In the genomic region with DNA sequence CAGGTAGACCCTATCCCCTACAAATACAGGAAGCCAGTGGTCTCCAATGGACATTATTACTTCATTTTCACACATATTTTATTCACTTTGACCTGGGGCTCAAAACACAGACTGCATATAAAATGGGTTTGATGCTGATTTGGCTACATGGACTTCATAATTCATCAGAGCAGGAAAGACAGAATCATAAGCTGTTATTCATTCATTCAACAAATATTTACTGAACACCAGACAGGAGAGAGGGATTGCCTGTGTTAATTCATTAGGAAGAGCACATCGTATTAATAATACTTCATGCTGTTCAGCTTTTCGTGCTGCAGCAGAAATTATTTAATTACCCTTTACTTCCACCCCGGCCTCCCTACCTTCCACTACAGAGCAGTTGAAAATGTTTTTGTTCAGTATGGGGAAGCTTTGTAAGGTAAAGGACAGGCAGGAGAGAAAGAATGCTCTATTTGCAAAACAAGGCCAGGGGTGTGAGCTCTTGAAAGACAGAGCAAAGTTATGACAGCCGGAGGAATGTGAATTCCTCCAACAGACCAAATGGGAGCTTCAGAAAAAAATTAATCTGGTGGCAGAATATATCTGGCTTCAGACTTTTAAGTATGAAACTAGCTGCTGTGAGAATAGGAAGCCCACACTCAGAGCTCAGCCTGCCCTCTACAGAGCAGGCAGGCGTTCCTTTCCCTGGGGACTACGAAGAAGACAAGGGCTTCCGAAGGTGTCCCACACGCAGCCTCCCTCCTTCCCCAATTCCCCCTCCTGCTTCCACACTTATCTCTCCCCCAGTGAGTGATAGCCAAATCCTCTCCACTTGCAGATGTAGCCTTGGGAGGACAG, we compare ENCODE assay signal across 21 cellular contexts. TPM values are rescaled to one million over a fixed set of nuclear protein-coding genes. Genes with fewer than 3 reads are reported as not detected.
DNase-seq lines count a peak whose midpoint lies in the region; ATAC-seq, FAIRE-seq and TF ChIP-seq lines count a peak whose summit lies in the region.
"Had no signal": no experiment of that assay in that cellular context is flagged by ENCODE, and none has a peak within 500 bp of the region (broad histone marks: within the 10 kb centered on the region; RNA-seq: fewer than 3 reads in every experiment).

No MANE protein-coding gene starts in this region.

- CTCF ChIA-PET in K562 (lab: Yijun Ruan, JAX; ENCODE audit: low intra/inter-chr PET ratio): no interaction called here

- ATAC-seq in K562: peak; percentile 25
- ATAC-seq in naive B cell (ENCODE audit: low read depth in 2 of 2): no peak
- ATAC-seq: naive thymus-derived CD8-positive, alpha-beta T cell had no signal

- H2BK12ac ChIP-seq in H9 (ENCODE audit: insufficient read length, low read depth, low read length): no peak overlapping the region

- H3K36me3 Mint-ChIP-seq in H9 (ENCODE audit: insufficient read depth in 1 of 3, low read depth in 3 of 3) (peaks cover 0 to 4% (median 0%) of the 10 kb centered on the region in 3 experiments; a peak in 1 of 7 replicates), naive B cell (peaks cover 12 to 16% of the 10 kb centered on the region in 2 donors)

- peak overlapping the region; percentile 49 for H3K18ac ChIP-seq in H9 (ENCODE audit: insufficient read length, low read depth, low read length)

- H3K9me3 ChIP-seq in DOHH2 (ENCODE audit: control insufficient read depth, insufficient read depth, low read length) (no peaks in the 10 kb centered on the region), H9 (ENCODE audit: control insufficient read depth, low read depth, low read length) (no peaks in the 10 kb centered on the region), K562 (replicated peaks; ENCODE audit: control insufficient read depth, insufficient read depth, low read depth, low read length) (no peaks in the 10 kb centered on the region), kidney (ENCODE audit: control insufficient read depth in 1 of 2, low read length in 2 of 2) (no peaks in the 10 kb centered on the region), small intestine (ENCODE audit: control insufficient read depth, low read depth) (no peaks in the 10 kb centered on the region)
- H3K9me3 ChIP-seq: BE2C, colonic mucosa had no signal

- no peaks in the 10 kb centered on the region; a peak in 1 of 5 replicates for H3K9me3 Mint-ChIP-seq in H9
- no peaks in the 10 kb centered on the region for H3K9me3 Mint-ChIP-seq in naive B cell
- H3K9me3 Mint-ChIP-seq: activated CD4-positive, alpha-beta memory T cell treated with anti-CD3 and anti-CD28 coated beads, Interleukin-2, amount 10 ng/mL, durations not matched to agents 7 days and 5 days; activated naive CD4-positive, alpha-beta T cell treated with anti-CD3 and anti-CD28 coated beads, Interleukin-2, amount 50 U/mL, for 24 hours; naive thymus-derived CD8-positive, alpha-beta T cell; T-helper 1 cell treated with Interleukin-12 subunit alpha and Interleukin-12 subunit beta and Interleukin-4 antibody, amounts not matched to agents 30 μg/mL and 1 μg/mL, for 36 hours had no signal

- no peak for TF ChIP-seq RAD21 in K562 (CRISPR knock-in tag; conservative IDR thresholded peaks at IDR 0.05 in 1 of 2, IDR thresholded peaks at IDR 0.05 in 1 of 2)

- no peak overlapping the region for H2BK120ac ChIP-seq in H9 (ENCODE audit: low read depth, low read length, poor library complexity, severe bottlenecking)

- H2BK15ac ChIP-seq in H9 (ENCODE audit: low read depth, low read length): no peak overlapping the region

- TF ChIP-seq EP300 in K562 (IDR thresholded peaks at IDR 0.05; ENCODE audit: low read length): no peak

- H3K27ac ChIP-seq in DOHH2 (ENCODE audit: low read depth, low read length): no peak overlapping the region
- H3K27ac ChIP-seq in H9 (ENCODE audit: insufficient read length, low read depth, low read length): no peak overlapping the region
- H3K27ac ChIP-seq in K562 (ENCODE audit: extremely low read depth, low read depth, low read length): no peak overlapping the region
- no peak overlapping the region for H3K27ac ChIP-seq in kidney (ENCODE audit: low read depth in 2 of 2, low read length in 2 of 2)
- H3K27ac ChIP-seq in small intestine (ENCODE audit: low read depth in 1 of 2, low read length in 1 of 2): no peak overlapping the region
- H3K27ac ChIP-seq: colonic mucosa, VCaP had no signal

- H4K91ac ChIP-seq in H9 (ENCODE audit: insufficient read length, low read depth, low read length): no peak overlapping the region

- TF ChIP-seq POLR2A in K562 (conservative IDR thresholded peaks at IDR 0.05) (no peak), erythroblast (IDR thresholded peaks at IDR 0.05; ENCODE audit: low read length) (no peak)

- H3K4me2 ChIP-seq in DOHH2 (ENCODE audit: low read length) (peak overlapping the region; percentile 27; the same call in 1 of the 2 replicates), H9 (ENCODE audit: insufficient read depth, insufficient read length, low read length) (no peak overlapping the region), K562 (ENCODE audit: insufficient read depth, low read length) (no peak overlapping the region)

- POLR2A ChIA-PET in K562 (lab: Yijun Ruan, JAX): interaction anchor here (0.5 to 2.4 kb wide), 9 partner anchors 9 to 231 kb away, joined by 3 to 7 read pairs (median 4); no protein-coding TSS in a partner anchor

- H3K36me3 ChIP-seq in DOHH2 (ENCODE audit: control insufficient read depth, low read length) (peaks cover 15% of the 10 kb centered on the region), K562 (ENCODE audit: control insufficient read depth, insufficient read depth, low read length) (no peaks in the 10 kb centered on the region), kidney (ENCODE audit: control insufficient read depth in 1 of 2, insufficient read depth in 2 of 2, low read length in 2 of 2) (no peaks in the 10 kb centered on the region), small intestine (ENCODE audit: control insufficient read depth in 2 of 2, insufficient read depth in 2 of 2, low read length in 2 of 2) (no peaks in the 10 kb centered on the region)
- H3K36me3 ChIP-seq: BE2C, colonic mucosa had no signal

- no peak overlapping the region for H3K23ac ChIP-seq in H9 (ENCODE audit: insufficient read length, low read depth, low read length)

- peaks cover 33% of the 10 kb centered on the region for H3K27me3 Mint-ChIP-seq in H9 (ENCODE audit: low read depth)
- no peaks in the 10 kb centered on the region for H3K27me3 Mint-ChIP-seq in naive B cell
- H3K27me3 Mint-ChIP-seq: activated CD4-positive, alpha-beta memory T cell treated with anti-CD3 and anti-CD28 coated beads, Interleukin-2, amount 10 ng/mL, durations not matched to agents 7 days and 5 days; activated naive CD4-positive, alpha-beta T cell treated with anti-CD3 and anti-CD28 coated beads, Interleukin-2, amount 50 U/mL, for 24 hours; naive thymus-derived CD8-positive, alpha-beta T cell had no signal

- H3K4me1 Mint-ChIP-seq in H9 (peaks cover 71 to 83% of the 10 kb centered on the region in 2 experiments), naive B cell (peaks cover 13 to 30% (median 25%) of the 10 kb centered on the region in 3 donors)

- H3K9me2 ChIP-seq in DOHH2 (replicated peaks; ENCODE audit: control insufficient read depth, low read length): no peaks in the 10 kb centered on the region

- 0 out of 2 replicates have a peak, but pooled peaks cover 3% of the 10 kb centered on the region for H4K20me1 ChIP-seq in DOHH2 (ENCODE audit: control insufficient read depth, insufficient read depth, low read depth, low read length)
- no peaks in the 10 kb centered on the region for H4K20me1 ChIP-seq in H9 (ENCODE audit: control insufficient read depth, insufficient read depth, insufficient read length)
- no peaks in the 10 kb centered on the region for H4K20me1 ChIP-seq in K562 (replicated peaks; ENCODE audit: control insufficient read depth, insufficient read depth, low read length)

- H3K4me3 Mint-ChIP-seq in H9: peak overlapping the region in 1 of 2 experiments; percentile 15; a peak in 3 of 5 replicates
- H3K4me3 Mint-ChIP-seq in naive B cell: no peak overlapping the region
- H3K4me3 Mint-ChIP-seq: activated CD4-positive, alpha-beta memory T cell treated with anti-CD3 and anti-CD28 coated beads, Interleukin-2, amount 10 ng/mL, durations not matched to agents 7 days and 5 days; activated naive CD4-positive, alpha-beta T cell treated with anti-CD3 and anti-CD28 coated beads, Interleukin-2, amount 50 U/mL, for 24 hours; naive thymus-derived CD8-positive, alpha-beta T cell; T-helper 1 cell treated with Interleukin-12 subunit alpha and Interleukin-12 subunit beta and Interleukin-4 antibody, amounts not matched to agents 30 μg/mL and 1 μg/mL, for 36 hours had no signal

- DNase-seq in H9 (no peak), K562 (ENCODE audit: extremely low read depth in 1 of 4, low spot score in 3 of 4) (no peak), naive B cell (no peak), activated gamma-delta T cell treated with Interleukin-2 at 50 U/mL for 16 hours (no peak), erythroblast (lab: John Stamatoyannopoulos, UW) (no peak), kidney (no peak), small intestine (no peak)
- DNase-seq: activated CD4-positive, alpha-beta memory T cell treated with anti-CD3 and anti-CD28 coated beads, Interleukin-2, amount 10 ng/mL, durations not matched to agents 7 days and 5 days; activated T-cell treated with anti-CD3 and anti-CD28 coated beads, Interleukin-2, amount 50 U/mL, for 1 hour; colonic mucosa; GF-D8; MG63; naive thymus-derived CD8-positive, alpha-beta T cell; NCI-H187; stimulated activated CD8-positive, alpha-beta memory T cell treated with anti-CD3 and anti-CD28 coated beads, Interleukin-4, amount 100 ng/mL, for 48 hours had no signal

- no peak overlapping the region for H3T11ph ChIP-seq in H9 (ENCODE audit: low read length)

- intact Hi-C loops in K562 (cut with micrococcal nuclease) (no loop called here), kidney (cut with DNase I) (no loop called here)

- no peaks in the 10 kb centered on the region for H3K23me2 ChIP-seq in H9 (ENCODE audit: insufficient read length, low read depth, low read length, poor library complexity, severe bottlenecking)

- in situ Hi-C loops in K562 (cut with MboI): no loop called here

- H3F3A ChIP-seq in DOHH2 (ENCODE audit: control insufficient read depth, insufficient read depth): no peaks in the 10 kb centered on the region

- H2BK5ac ChIP-seq in H9 (ENCODE audit: insufficient read length, low read length): no peak overlapping the region

- no CpG with 5 or more reads among the region's 8 CpGs for WGBS in H9 (ENCODE audit: extremely low coverage, insufficient read length, low lambda C conversion rate)
- 17% methylated on average over 8 of the region's 8 CpGs for WGBS in K562 (ENCODE audit: insufficient coverage, low coverage, missing lambda C conversion rate)
- 74 to 93% (median 89%) methylated on average over 8 of the region's 8 CpGs for WGBS in small intestine, 3 donors

- H3K79me2 ChIP-seq in DOHH2 (ENCODE audit: control insufficient read depth, low read length) (no peaks in the 10 kb centered on the region), H9 (ENCODE audit: insufficient read depth, low read length) (no peaks in the 10 kb centered on the region), K562 (ENCODE audit: control insufficient read depth, insufficient read depth, low read length) (no peaks in the 10 kb centered on the region)

- peak overlapping the region in 1 of 3 experiments; percentile 81; a peak in 2 of 7 replicates for H3K27ac Mint-ChIP-seq in H9
- H3K27ac Mint-ChIP-seq in naive B cell: peak overlapping the region in 5 of 6 donors; percentile 5 to 86 (median 59)
- H3K27ac Mint-ChIP-seq: activated CD4-positive, alpha-beta memory T cell treated with anti-CD3 and anti-CD28 coated beads, Interleukin-2, amount 10 ng/mL, durations not matched to agents 7 days and 5 days; naive thymus-derived CD8-positive, alpha-beta T cell; progenitor cell of endocrine pancreas; T-helper 1 cell treated with Interleukin-12 subunit alpha and Interleukin-12 subunit beta and Interleukin-4 antibody, amounts not matched to agents 30 μg/mL and 1 μg/mL, for 36 hours had no signal

- no peak overlapping the region for H4K8ac ChIP-seq in H9 (replicated peaks; ENCODE audit: insufficient read length, low read depth, low read length)

- H3K27me3 ChIP-seq in DOHH2 (ENCODE audit: control insufficient read depth, low read length) (no peaks in the 10 kb centered on the region), H9 (ENCODE audit: insufficient read depth, low read length) (no peaks in the 10 kb centered on the region), K562 (ENCODE audit: control insufficient read depth in 2 of 2, insufficient read depth in 2 of 2, low read length in 2 of 2) (peaks cover 0 to 8% of the 10 kb centered on the region in 2 experiments; a peak in 1 of 5 replicates), small intestine (ENCODE audit: control insufficient read depth in 2 of 2, insufficient read depth in 2 of 2, low read length in 2 of 2) (no peaks in the 10 kb centered on the region)
- H3K27me3 ChIP-seq: BE2C, colonic mucosa, MG63 had no signal

- H4K5ac ChIP-seq in H9 (ENCODE audit: insufficient read length, low read depth, low read length): no peak overlapping the region

- H3K14ac ChIP-seq in H9 (ENCODE audit: insufficient read depth, low read length): no peak overlapping the region

- FAIRE-seq in K562 (lab: Jason Lieb, UNC): no peak
- no peak for FAIRE-seq in kidney (lab: Jason Lieb, UNC)
- FAIRE-seq in small intestine (lab: Jason Lieb, UNC): no peak

- H2BK20ac ChIP-seq in H9 (ENCODE audit: low read depth, low read length, poor library complexity, severe bottlenecking): no peak overlapping the region

- no peaks in the 10 kb centered on the region for H3K79me1 ChIP-seq in H9 (ENCODE audit: insufficient read depth, low read depth, low read length, poor library complexity, severe bottlenecking)

- no TSS peak for BruUV-seq in K562 (replicated peaks; lab: Mats Ljungman, UMichigan)

- H3K56ac ChIP-seq in H9 (ENCODE audit: insufficient read length, low read depth, low read length): no peak overlapping the region

- H3K4ac ChIP-seq in H9 (ENCODE audit: low read depth, low read length): no peak overlapping the region

- no peaks in the 10 kb centered on the region for H3K9me1 ChIP-seq in K562 (ENCODE audit: control insufficient read depth, insufficient read depth, low read length)

- H3K4me1 ChIP-seq in DOHH2 (ENCODE audit: control insufficient read depth, low read length): peaks cover 35% of the 10 kb centered on the region
- peaks cover 25% of the 10 kb centered on the region for H3K4me1 ChIP-seq in H9 (ENCODE audit: insufficient read depth, low read length)
- H3K4me1 ChIP-seq in K562 (replicated peaks in 1 of 2; ENCODE audit: control insufficient read depth in 2 of 2, insufficient read depth in 2 of 2, low read length in 2 of 2): 0 out of 5 replicates have a peak, but pooled peaks cover 0 to 1% of the 10 kb centered on the region in 2 experiments
- no peaks in the 10 kb centered on the region for H3K4me1 ChIP-seq in kidney (ENCODE audit: control insufficient read depth in 1 of 2, insufficient read depth in 1 of 2, low read depth in 1 of 2, low read length in 2 of 2)
- peaks cover 3 to 5% of the 10 kb centered on the region in 2 donors for H3K4me1 ChIP-seq in small intestine (ENCODE audit: control insufficient read depth in 2 of 2, insufficient read depth in 1 of 2, low read depth in 1 of 2, low read length in 1 of 2)

- TF ChIP-seq CTCF in DOHH2 (IDR thresholded peaks at IDR 0.05; ENCODE audit: low read depth, low read length, poor library complexity, severe bottlenecking): no peak
- TF ChIP-seq CTCF in H9 (conservative IDR thresholded peaks at IDR 0.05): no peak
- no peak for TF ChIP-seq CTCF in K562 (IDR thresholded peaks at IDR 0.05 in 2 of 3, conservative IDR thresholded peaks at IDR 0.05 in 1 of 3; ENCODE audit: insufficient read depth in 2 of 3, low read depth in 1 of 3, low read length in 3 of 3)
- TF ChIP-seq CTCF in kidney (IDR thresholded peaks at IDR 0.05; ENCODE audit: borderline replicate concordance, extremely low read depth, insufficient read depth): no peak

- H2AK5ac ChIP-seq in H9 (ENCODE audit: insufficient read length, low read length): no peak overlapping the region

- H3K9ac ChIP-seq in H9 (ENCODE audit: extremely low read depth, insufficient read length, low read length) (no peak overlapping the region), K562 (ENCODE audit: insufficient read depth in 1 of 2, low read depth in 2 of 2, low read length in 2 of 2) (no peak overlapping the region), kidney (ENCODE audit: low read length in 2 of 2) (no peak overlapping the region)

- H2AFZ ChIP-seq in H9 (ENCODE audit: low read length) (no peak overlapping the region), K562 (ENCODE audit: low read depth, low read length) (no peak overlapping the region)

- H3K4me3 ChIP-seq in DOHH2 (ENCODE audit: low read length) (no peak overlapping the region), K562 (no peak overlapping the region), kidney (ENCODE audit: low read length in 2 of 2) (no peak overlapping the region), small intestine (ENCODE audit: low read depth in 1 of 2, low read length in 2 of 2) (no peak overlapping the region)
- H3K4me3 ChIP-seq: colonic mucosa, MG63 had no signal

RNA-seq across cellular contexts. Expression of a gene that starts 58.0 kb away (rescaled TPM):
- 47.2 and 49.6 TPM in 2 replicates for total RNA-seq in H9 (2021)
- 237 and 644 TPM in 2 replicates for total RNA-seq in K562 (2011; cell fraction: chromatin; rRNA removed; ENCODE audit: low replicate concordance)
- 117 and 136 TPM in 2 replicates for total RNA-seq in K562 (2011; cell fraction: nucleolus; rRNA removed)
- 249 and 386 TPM in 2 replicates for total RNA-seq in K562 (2011; cell fraction: nucleoplasm; rRNA removed)
- total RNA-seq in K562 (2014; rRNA removed): 21.2 and 24.6 TPM in 2 replicates
- 40.6 and 53.0 TPM in 2 replicates for total RNA-seq in K562 (2014; rRNA removed; fragmentation: Illumina TruSeq; extraction: Trizol)
- total RNA-seq in K562 (2015; rRNA removed; fragmentation: Illumina TruSeq; extraction: Trizol): 32.2 and 33.4 TPM in 2 replicates
- 55.9 and 61.7 TPM in 2 replicates for total RNA-seq in K562 (2021)
- 41.2 and 46.7 TPM in 2 replicates for polyA plus RNA-seq in K562 (2011; rRNA removed)
- 5.9 and 16.5 TPM in 2 replicates for polyA plus RNA-seq in K562 (2011; cell fraction: cytosol; rRNA removed)
- 63.1 and 81.2 TPM in 2 replicates for polyA plus RNA-seq in K562 (2011; cell fraction: nucleus; rRNA removed)
- 5.2 and 7.5 TPM in 2 replicates for polyA plus RNA-seq in K562 (2012)
- polyA plus RNA-seq in K562 (2014; fragmentation: Illumina TruSeq; extraction: Trizol): 10.0 TPM in 2 replicates
- polyA plus RNA-seq in K562 (2014; fragmentation: Nextera tagmentation; extraction: Ambion mirVana): 10 to 100 TPM in 1 of 2 experiments, 1 to 10 TPM in 1; 3.3 to 11.1 TPM
- polyA plus RNA-seq in K562 (2014; rRNA removed): 17.9 and 22.6 TPM in 2 replicates
- polyA minus RNA-seq in K562 (2011; rRNA and poly(A)+ RNA removed): 171 and 249 TPM in 2 replicates
- polyA minus RNA-seq in K562 (2011; cell fraction: cytosol; rRNA and poly(A)+ RNA removed): 15.7 and 26.6 TPM in 2 replicates
- 120 and 165 TPM in 2 replicates for polyA minus RNA-seq in K562 (2011; cell fraction: nucleus; rRNA and poly(A)+ RNA removed)
- polyA plus RNA-seq in naive B cell (ENCODE audit: low read depth in 6 of 6): 10 to 100 TPM; 12.6 to 50.8 (median 28.2) TPM
- 87.9 TPM for total RNA-seq in kidney
- polyA plus RNA-seq in kidney (ENCODE audit: insufficient read depth, low read depth, low replicate concordance): 6.3 TPM
- 1 to 10 TPM; 4.1 to 7.2 (median 6.0) TPM for polyA plus RNA-seq in small intestine
